In the genomic region with DNA sequence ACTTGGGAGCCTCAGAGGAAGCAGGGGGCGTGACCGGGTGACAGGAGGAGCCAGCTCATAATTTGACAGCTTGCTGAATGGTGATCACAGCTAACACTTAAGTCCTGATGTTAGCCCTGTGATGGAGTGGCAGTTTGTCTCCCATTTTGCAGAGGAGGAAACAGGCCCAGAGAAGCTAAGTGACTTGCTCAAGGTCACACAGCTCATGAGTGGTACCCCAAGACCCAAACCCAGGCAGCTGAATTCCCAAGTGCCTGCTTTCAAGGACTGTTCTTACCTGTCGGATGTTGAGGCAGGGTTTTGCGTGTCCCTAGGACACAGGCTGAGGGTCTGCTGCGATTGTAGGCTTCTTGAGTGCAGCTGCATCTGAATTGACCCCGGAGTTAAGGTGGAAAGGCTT, we compare ENCODE assay signal across 11 cellular contexts. TPM values are rescaled to one million over a fixed set of nuclear protein-coding genes. Genes with fewer than 3 reads are reported as not detected.
"Had no signal": no experiment of that assay in that cellular context is flagged by ENCODE, and none has a peak within 500 bp of the region (broad histone marks: within the 10 kb centered on the region; RNA-seq: fewer than 3 reads in every experiment).

No MANE protein-coding gene starts in this region.

- H3K27ac Mint-ChIP-seq: GM23338, HFFc6 had no signal

- DNase-seq: H9, HCEC 1CT, HFFc6, Karpas-422, KBM-7 had no signal

- ATAC-seq: GM23338 had no signal

- H3K27ac ChIP-seq: HL-60, KMS-11 had no signal

- H2AFZ ChIP-seq: GM23338 had no signal

- H3K9me3 Mint-ChIP-seq: GM23338, H9, HFFc6 had no signal

- H3K4me3 ChIP-seq: GM23338 had no signal

- H3K4me3 Mint-ChIP-seq: GM23338, H9, HFFc6 had no signal

- H3K9ac ChIP-seq: KMS-11 had no signal

- FAIRE-seq: H1, H54, HTR-8/SVneo had no signal

- H3K4me2 ChIP-seq: GM23338, KMS-11 had no signal

RNA-seq across cellular contexts. Expression of a gene that starts 51.7 kb away (rescaled TPM):
- total RNA-seq: HFFc6 had no signal
